Comparison of ENCODE assay signal across 8 cellular contexts in the genomic region with DNA sequence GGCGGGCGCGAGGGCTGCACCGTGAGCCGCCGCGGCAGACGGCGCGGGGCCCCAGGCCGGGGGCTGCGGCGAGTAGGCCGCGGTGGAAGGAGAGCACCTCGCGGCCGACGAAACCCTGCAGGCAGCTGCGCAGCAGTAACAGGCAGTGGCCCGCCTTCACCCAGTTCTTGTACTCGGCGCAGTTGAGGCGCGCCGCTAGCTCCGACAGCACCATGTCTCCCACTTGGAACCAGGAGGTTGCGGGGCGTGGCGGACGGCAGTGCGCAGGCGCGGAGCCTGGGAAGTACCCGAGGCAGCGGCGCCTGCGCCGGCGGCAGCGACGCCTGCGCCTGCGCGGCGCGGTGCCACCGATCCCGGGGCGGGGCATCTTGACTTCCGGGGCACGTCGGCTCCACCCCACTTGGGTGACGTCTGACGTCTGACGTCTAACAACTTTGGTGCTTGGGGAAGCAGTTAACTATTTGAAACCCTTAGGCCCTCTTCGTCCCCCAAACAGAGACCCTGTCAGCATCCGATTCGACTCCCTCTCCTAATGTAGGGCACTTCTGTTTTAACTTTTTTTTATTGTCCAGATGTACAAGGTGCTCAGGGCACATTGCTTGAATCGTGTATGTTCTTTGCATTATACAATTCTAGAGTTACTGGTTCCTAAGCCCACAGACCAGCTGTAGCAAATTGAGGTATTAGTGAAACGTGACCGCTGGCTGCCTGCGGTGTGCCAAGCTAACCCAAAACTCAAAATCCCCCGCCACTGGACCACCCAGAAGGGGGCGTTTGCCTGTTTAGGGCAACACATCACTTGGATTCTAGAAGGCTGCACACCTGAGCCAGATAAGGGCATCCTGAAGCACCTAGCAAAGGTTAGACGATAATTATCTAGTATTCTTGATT. TPM values are rescaled to one million over a fixed set of nuclear protein-coding genes. Genes with fewer than 3 reads are reported as not detected.
A peak's percentile ranks its signal among the peaks of the same experiment; 100 is the strongest.
DNase-seq lines count a peak whose midpoint lies in the region; ATAC-seq and TF ChIP-seq lines count a peak whose summit lies in the region.

A gene with protein sequence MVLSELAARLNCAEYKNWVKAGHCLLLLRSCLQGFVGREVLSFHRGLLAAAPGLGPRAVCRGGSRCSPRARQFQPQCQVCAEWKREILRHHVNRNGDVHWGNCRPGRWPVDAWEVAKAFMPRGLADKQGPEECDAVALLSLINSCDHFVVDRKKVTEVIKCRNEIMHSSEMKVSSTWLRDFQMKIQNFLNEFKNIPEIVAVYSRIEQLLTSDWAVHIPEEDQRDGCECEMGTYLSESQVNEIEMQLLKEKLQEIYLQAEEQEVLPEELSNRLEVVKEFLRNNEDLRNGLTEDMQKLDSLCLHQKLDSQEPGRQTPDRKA (minus strand): TSS at position 255 of the 891 bp plus-strand sequence. CDS start 41 bp downstream, at position 214.

- H3K27me3 Mint-ChIP-seq in nephron progenitor cell (ENCODE audit: low read depth, poor library complexity) = peaks cover 3% of the 10 kb centered on the region
- no peaks in the 10 kb centered on the region for H3K27me3 Mint-ChIP-seq in stimulated activated naive CD8-positive, alpha-beta T cell treated with anti-CD3 and anti-CD28 coated beads, Interleukin-15, amount 100 ng/mL, for 72 hours

- ATAC-seq in stimulated activated naive CD8-positive, alpha-beta T cell treated with anti-CD3 and anti-CD28 coated beads, Interleukin-15, amount 100 ng/mL, for 72 hours = peak; percentile 83

- no peaks in the 10 kb centered on the region for H3K4me1 ChIP-seq in ES-I3 (ENCODE audit: insufficient read depth, low read length)

- H3K9ac ChIP-seq in ES-I3 (ENCODE audit: low read depth, low read length) = peak within 1 kb of the TSS; percentile 72

- peaks cover 16% of the 10 kb centered on the region for H3K9me3 Mint-ChIP-seq in nephron progenitor cell
- H3K9me3 Mint-ChIP-seq in stimulated activated naive CD8-positive, alpha-beta T cell treated with anti-CD3 and anti-CD28 coated beads, Interleukin-15, amount 100 ng/mL, for 72 hours = no peaks in the 10 kb centered on the region

- peaks cover under 1% of the 10 kb centered on the region for H3K36me3 Mint-ChIP-seq in nephron progenitor cell (ENCODE audit: low read depth)

- peak within 1 kb of the TSS; percentile 87 for H3K4me3 Mint-ChIP-seq in nephron progenitor cell
- peak within 1 kb of the TSS; percentile 86 to 97 for H3K4me3 Mint-ChIP-seq in stimulated activated naive CD8-positive, alpha-beta T cell treated with anti-CD3 and anti-CD28 coated beads, Interleukin-15, amount 100 ng/mL, for 72 hours

- no peaks in the 10 kb centered on the region for H3K27me3 ChIP-seq in H7 (ENCODE audit: control insufficient read depth, insufficient read depth, low read length)

- peak; percentile 85 for TF ChIP-seq POLR2A in Raji (IDR thresholded peaks at IDR 0.05; ENCODE audit: insufficient read depth, low read depth, low read length)

- H3K4me3 ChIP-seq in H7 (ENCODE audit: insufficient read depth, low read depth, low read length) (peak within 1 kb of the TSS; percentile 79), fibroblast of pulmonary artery (replicated peaks; ENCODE audit: low read depth, low read length) (peak within 1 kb of the TSS; percentile 73)

- DNase-seq in H7 = peak; percentile 95
- DNase-seq in M059J (ENCODE audit: low read depth) = peak; percentile 86
- peak; percentile 94 for DNase-seq in activated T-helper 9 cell treated with anti-CD3 and anti-CD28 coated beads, Interleukin-2, amount 50 U/mL, for 16 hours (ENCODE audit: low read depth)
- peak; percentile 89 for DNase-seq in fibroblast of pulmonary artery (ENCODE audit: low read depth)
- DNase-seq in nephron progenitor cell = peak; percentile 92
- peak; percentile 89 to 91 for DNase-seq in stimulated activated naive CD8-positive, alpha-beta T cell treated with anti-CD3 and anti-CD28 coated beads, Interleukin-15, amount 100 ng/mL, for 72 hours

- TF ChIP-seq CTCF in fibroblast of pulmonary artery (IDR thresholded peaks at IDR 0.05; ENCODE audit: low read length, missing control alignments) = no peak
- TF ChIP-seq CTCF in nephron progenitor cell (IDR thresholded peaks at IDR 0.05) = no peak

- H3K36me3 ChIP-seq in ES-I3 (ENCODE audit: insufficient read depth, low read length) (no peaks in the 10 kb centered on the region), H7 (replicated peaks; ENCODE audit: control insufficient read depth, insufficient read depth, low read length) (peaks cover 2% of the 10 kb centered on the region; the same call in 1 of the 2 replicates)

- no peaks in the 10 kb centered on the region for H3K9me3 ChIP-seq in ES-I3 (ENCODE audit: control insufficient read depth, insufficient read depth, low read length)

- peak within 1 kb of the TSS; percentile 74 for H3K27ac Mint-ChIP-seq in nephron progenitor cell
- peak within 1 kb of the TSS; percentile 91 to 97 for H3K27ac Mint-ChIP-seq in stimulated activated naive CD8-positive, alpha-beta T cell treated with anti-CD3 and anti-CD28 coated beads, Interleukin-15, amount 100 ng/mL, for 72 hours

- peaks cover 26% of the 10 kb centered on the region for H3K4me1 Mint-ChIP-seq in nephron progenitor cell
- H3K4me1 Mint-ChIP-seq in stimulated activated naive CD8-positive, alpha-beta T cell treated with anti-CD3 and anti-CD28 coated beads, Interleukin-15, amount 100 ng/mL, for 72 hours = peaks cover 24% of the 10 kb centered on the region

RNA-seq across cellular contexts. Expression of the gene that starts here (rescaled TPM):
- 11.7 and 19.9 TPM in 2 replicates for total RNA-seq in H7 (2014; rRNA removed; shearing (Covaris generic))
- 15.3 and 24.5 TPM in 2 replicates for total RNA-seq in M059J (2014; rRNA removed; shearing (Covaris generic))

Comparison
In these comparisons a context has a peak if more than half of its experiments do, and no peak if none do; other contexts are left out.
1. Peak in every context shown above with its lines: DNase-seq, ATAC-seq and H3K4me3 ChIP-seq.